ENCODE assay signal across 8 cellular contexts in the genomic region with DNA sequence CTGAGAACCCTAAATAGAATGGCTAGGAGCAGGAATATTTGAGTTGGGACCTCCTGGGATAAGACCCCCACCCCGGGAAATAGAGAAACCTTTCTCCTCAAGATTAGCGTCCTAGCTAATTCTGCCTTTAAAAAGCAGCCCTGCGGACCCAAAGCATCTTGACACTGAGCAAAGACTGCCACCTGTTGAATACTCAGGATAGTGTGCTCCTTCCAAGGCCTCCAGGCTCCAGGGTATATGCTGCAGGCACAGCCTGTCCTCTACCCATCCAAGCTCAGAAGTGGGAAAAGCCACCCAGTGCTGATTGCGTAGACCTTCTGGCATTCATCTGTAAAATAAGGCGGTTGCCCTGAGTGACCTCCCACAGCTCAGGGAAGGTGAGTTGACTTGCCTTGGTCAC.
DNase-seq lines count a peak whose midpoint lies in the region; ATAC-seq, FAIRE-seq and TF ChIP-seq lines count a peak whose summit lies in the region.

No MANE protein-coding gene starts in this region.

- ATAC-seq in HG02852 (IDR thresholded peaks at IDR 0.05; ENCODE audit: unreplicated experiment) (peak; percentile 48), GM21381 (IDR thresholded peaks at IDR 0.05; ENCODE audit: unreplicated experiment) (no peak), HG02571 (IDR thresholded peaks at IDR 0.05; ENCODE audit: unreplicated experiment) (no peak), HG02610 (IDR thresholded peaks at IDR 0.05; ENCODE audit: unreplicated experiment) (no peak)

- H3K36me3 ChIP-seq in astrocyte (ENCODE audit: insufficient read depth, low read length) (no peaks in the 10 kb centered on the region), smooth muscle cell (ENCODE audit: low read depth) (no peaks in the 10 kb centered on the region)

- H3K27me3 ChIP-seq in astrocyte (ENCODE audit: insufficient read depth, low read length), result no peaks in the 10 kb centered on the region
- H3K27me3 ChIP-seq in smooth muscle cell (ENCODE audit: low read depth), result no peaks in the 10 kb centered on the region

- 11% methylated on average over 5 of the region's 5 CpGs for WGBS in smooth muscle cell (ENCODE audit: low lambda C conversion rate)

- H3K27me3 Mint-ChIP-seq in astrocyte (ENCODE audit: low read depth, unreplicated experiment), result no peaks in the 10 kb centered on the region

- H3K9ac ChIP-seq in astrocyte (ENCODE audit: low read length), result no peak overlapping the region
- H3K9ac ChIP-seq in smooth muscle cell (ENCODE audit: low read depth), result no peak overlapping the region

- no peak overlapping the region for H3K27ac Mint-ChIP-seq in astrocyte (ENCODE audit: unreplicated experiment)

- H3K79me2 ChIP-seq in astrocyte (ENCODE audit: insufficient read depth, low read length) (no peaks in the 10 kb centered on the region), smooth muscle cell (ENCODE audit: low read depth) (no peaks in the 10 kb centered on the region)

- no peaks in the 10 kb centered on the region for H3K36me3 Mint-ChIP-seq in astrocyte (ENCODE audit: low read depth, unreplicated experiment)

- H3K27ac ChIP-seq in astrocyte (ENCODE audit: low read depth, low read length), result no peak overlapping the region
- no peak overlapping the region for H3K27ac ChIP-seq in smooth muscle cell (ENCODE audit: low read depth)

- peaks cover 7% of the 10 kb centered on the region for H3K4me1 Mint-ChIP-seq in astrocyte (ENCODE audit: low read depth, unreplicated experiment)

- H4K20me1 ChIP-seq in astrocyte (ENCODE audit: insufficient read depth, low read length) (no peaks in the 10 kb centered on the region), smooth muscle cell (ENCODE audit: low read depth) (no peaks in the 10 kb centered on the region)

- no peak overlapping the region for H3K4me3 ChIP-seq in astrocyte (ENCODE audit: insufficient read depth, low read depth, low read length)
- no peak overlapping the region for H3K4me3 ChIP-seq in smooth muscle cell

- no peaks in the 10 kb centered on the region for H3K9me3 ChIP-seq in astrocyte (ENCODE audit: insufficient read depth, low read depth, low read length)
- no peaks in the 10 kb centered on the region for H3K9me3 ChIP-seq in smooth muscle cell (replicated peaks; ENCODE audit: low read depth)

- FAIRE-seq in astrocyte (lab: Jason Lieb, UNC), result no peak

- H2AFZ ChIP-seq in astrocyte (ENCODE audit: low read depth, low read length) (no peak overlapping the region), smooth muscle cell (ENCODE audit: low read depth) (peak overlapping the region; percentile 56)

- peak; percentile 46 for TF ChIP-seq CTCF in astrocyte (IDR thresholded peaks at IDR 0.05; ENCODE audit: insufficient read depth, low read depth, low read length)
- TF ChIP-seq CTCF in smooth muscle cell (IDR thresholded peaks at IDR 0.05; ENCODE audit: borderline replicate concordance, insufficient read depth, poor library complexity, severe bottlenecking), result peak; percentile 70

- H3F3A ChIP-seq in smooth muscle cell (ENCODE audit: low read depth), result no peaks in the 10 kb centered on the region

- H3K9me3 Mint-ChIP-seq in astrocyte (ENCODE audit: unreplicated experiment), result no peaks in the 10 kb centered on the region

- DNase-seq in CMK (ENCODE audit: low read depth) (peak; percentile 7), astrocyte (ENCODE audit: low read depth) (peak; percentile 29), hippocampal formation (lab: John Stamatoyannopoulos, UW) (peak; percentile 48 to 53), smooth muscle cell (lab: John Stamatoyannopoulos, UW; ENCODE audit: unreplicated experiment) (no peak)

- H3K4me1 ChIP-seq in astrocyte (ENCODE audit: insufficient read depth, low read length), result no peaks in the 10 kb centered on the region
- H3K4me1 ChIP-seq in smooth muscle cell (ENCODE audit: low read depth), result peaks cover 3% of the 10 kb centered on the region

- H3K4me2 ChIP-seq in astrocyte (ENCODE audit: low read length) (no peak overlapping the region), smooth muscle cell (peak overlapping the region; percentile 68)

- no peak overlapping the region for H3K4me3 Mint-ChIP-seq in astrocyte (ENCODE audit: unreplicated experiment)
